ENCODE assay signal across 17 cellular contexts in genomic region chr4:47852121-47852520, GRCh38. TPM values are rescaled to one million over a fixed set of nuclear protein-coding genes. Genes with fewer than 3 reads are reported as not detected.
DNase-seq lines count a peak whose midpoint lies in the region; ATAC-seq and TF ChIP-seq lines count a peak whose summit lies in the region.
"Had no signal": no experiment of that assay in that cellular context is flagged by ENCODE, and none has a peak within 500 bp of the region (broad histone marks: within the 10 kb centered on the region; RNA-seq: fewer than 3 reads in every experiment).

No MANE protein-coding gene starts in this region.

- H3K27me3 ChIP-seq in A673 (replicated peaks; ENCODE audit: insufficient read depth, low read depth, low read length, poor library complexity) (no peaks in the 10 kb centered on the region), Karpas-422 (ENCODE audit: low read length) (no peaks in the 10 kb centered on the region), mesenchymal stem cell (ENCODE audit: control insufficient read depth in 1 of 2, insufficient read depth in 1 of 2, low read length in 2 of 2) (no peaks in the 10 kb centered on the region)
- no peaks in the 10 kb centered on the region for H3K27me3 ChIP-seq in CD4-positive, alpha-beta T cell (ENCODE audit: control insufficient read depth, insufficient read depth, low read length)
- H3K27me3 ChIP-seq: ascending aorta, ovary had no signal

- no TSS peak for BruUV-seq in A673 (replicated peaks; lab: Mats Ljungman, UMichigan)

- H3K14ac ChIP-seq in mesenchymal stem cell (ENCODE audit: low read length in 2 of 2), result no peak overlapping the region

- no peak overlapping the region for H2BK15ac ChIP-seq in mesenchymal stem cell (ENCODE audit: low read depth, poor library complexity, severe bottlenecking)

- no peak for TF ChIP-seq CTCF in A673 (conservative IDR thresholded peaks at IDR 0.05; ENCODE audit: low read depth, low read length)
- TF ChIP-seq CTCF in CD4-positive, alpha-beta T cell (IDR thresholded peaks at IDR 0.05), result no peak

- H2AK5ac ChIP-seq in mesenchymal stem cell (ENCODE audit: low read length, severe bottlenecking), result no peak overlapping the region

- intact Hi-C loops in A673 (cut with micrococcal nuclease; ENCODE audit: unreplicated experiment), result no loop called here
- intact Hi-C loops in CD4-positive, alpha-beta T cell (cut with DNase I, micrococcal nuclease), result no loop called here

- peaks cover 72% of the 10 kb centered on the region for H3K36me3 Mint-ChIP-seq in CD4-positive, alpha-beta T cell (ENCODE audit: low read depth)

- no peaks in the 10 kb centered on the region for H3K9me2 ChIP-seq in Karpas-422 (replicated peaks; ENCODE audit: insufficient read depth, low read length)

- no peak overlapping the region for H4K91ac ChIP-seq in mesenchymal stem cell (ENCODE audit: low read length)

- H3K9me3 ChIP-seq in A673 (ENCODE audit: low read depth, low read length, poor library complexity, severe bottlenecking) (no peaks in the 10 kb centered on the region), Karpas-422 (ENCODE audit: low read length) (no peaks in the 10 kb centered on the region; the same call in 1 of the 2 replicates), mesenchymal stem cell (ENCODE audit: control insufficient read depth, low read length) (no peaks in the 10 kb centered on the region)
- no peaks in the 10 kb centered on the region for H3K9me3 ChIP-seq in CD4-positive, alpha-beta T cell (ENCODE audit: control insufficient read depth, low read length)
- H3K9me3 ChIP-seq: ascending aorta, ovary had no signal

- H3K27ac ChIP-seq in A673 (ENCODE audit: low read depth, low read length, poor library complexity, severe bottlenecking) (no peak overlapping the region), Karpas-422 (ENCODE audit: low read length) (no peak overlapping the region), mesenchymal stem cell (ENCODE audit: low read length, poor library complexity, severe bottlenecking) (no peak overlapping the region)
- no peak overlapping the region for H3K27ac ChIP-seq in CD4-positive, alpha-beta T cell (ENCODE audit: low read depth, low read length)
- H3K27ac ChIP-seq: ascending aorta, ovary had no signal

- H3K4me1 ChIP-seq in A673 (ENCODE audit: insufficient read depth, low read length, poor library complexity, severe bottlenecking) (no peaks in the 10 kb centered on the region), Karpas-422 (ENCODE audit: low read length) (peaks cover 17% of the 10 kb centered on the region), mesenchymal stem cell (ENCODE audit: control insufficient read depth, insufficient read depth, low read depth, low read length) (no peaks in the 10 kb centered on the region)
- H3K4me1 ChIP-seq: ascending aorta had no signal

- no peak overlapping the region for H2BK120ac ChIP-seq in mesenchymal stem cell (ENCODE audit: low read depth, low read length)

- no peaks in the 10 kb centered on the region for H3K36me3 ChIP-seq in A673 (ENCODE audit: insufficient read depth, low read length, poor library complexity, severe bottlenecking)
- peaks cover 89% of the 10 kb centered on the region for H3K36me3 ChIP-seq in Karpas-422 (ENCODE audit: insufficient read depth, low read length)
- H3K36me3 ChIP-seq in mesenchymal stem cell (ENCODE audit: control insufficient read depth in 1 of 2, insufficient read depth in 2 of 2, low read depth in 1 of 2, low read length in 2 of 2), result peaks cover 0 to 42% of the 10 kb centered on the region in 2 experiments
- H3K36me3 ChIP-seq: ovary had no signal

- no peak overlapping the region for H3K4ac ChIP-seq in mesenchymal stem cell (ENCODE audit: low read depth in 1 of 2, low read length in 2 of 2)

- no peak overlapping the region for H4K8ac ChIP-seq in mesenchymal stem cell (ENCODE audit: low read length)

- CTCF ChIA-PET in A673 (lab: Charles Lee), result no interaction called here
- CTCF ChIA-PET in CD4-positive, alpha-beta T cell (lab: Charles Lee), result no interaction called here

- no peaks in the 10 kb centered on the region for H3K27me3 Mint-ChIP-seq in CD4-positive, alpha-beta T cell

- DNase-seq in A673 (ENCODE audit: low spot score) (peak; percentile 28), Karpas-422 (peak; percentile 46), dermis blood vessel endothelial cell (peak; percentile 71), mesenchymal stem cell (peak; percentile 44), NCI-H2227 (lab: John Stamatoyannopoulos, UW; ENCODE audit: unreplicated experiment) (no peak), SHP77 treated with DMSO at 0.1 percent for 48 hours (lab: John Stamatoyannopoulos, UW) (no peak), NCI-H526 (lab: John Stamatoyannopoulos, UW) (no peak)
- DNase-seq in CD4-positive, alpha-beta T cell, result no peak
- DNase-seq: DMS79 treated with DMSO at 0.1 percent for 48 hours; mesendoderm; NCI-H2227 treated with DMSO at 0.1 percent for 48 hours; ovary; stimulated activated CD4-positive, alpha-beta T cell treated with anti-CD3 and anti-CD28 coated beads, Interleukin-1b, Interleukin-23, amount 100 ng/mL, for 48 hours had no signal

- peaks cover 36% of the 10 kb centered on the region for H3K79me2 ChIP-seq in Karpas-422 (ENCODE audit: low read length)

- no peak overlapping the region for H3K27ac Mint-ChIP-seq in CD4-positive, alpha-beta T cell
- H3K27ac Mint-ChIP-seq: activated T-helper 1 cell treated with anti-CD3 and anti-CD28 coated beads, Interleukin-12 subunit alpha, Interleukin-12 subunit beta, Interleukin-2, Interleukin-4 antibody, amounts not matched to agents 30 ng/mL and 10 ng/mL and 1 ng/mL, durations not matched to agents 14 hours and 24 hours and 36 hours; T-helper 1 cell treated with Interleukin-12 subunit alpha and Interleukin-12 subunit beta and Interleukin-4 antibody, amounts not matched to agents 30 μg/mL and 1 μg/mL, for 36 hours had no signal

- no peak for ATAC-seq in CD4-positive, alpha-beta T cell (ENCODE audit: poor library complexity)
- ATAC-seq: Panc1 had no signal

- H3K9me3 Mint-ChIP-seq in CD4-positive, alpha-beta T cell, result no peaks in the 10 kb centered on the region
- H3K9me3 Mint-ChIP-seq: activated T-helper 1 cell treated with anti-CD3 and anti-CD28 coated beads, Interleukin-12 subunit alpha, Interleukin-12 subunit beta, Interleukin-2, Interleukin-4 antibody, amounts not matched to agents 30 ng/mL and 10 ng/mL and 1 ng/mL, durations not matched to agents 14 hours and 24 hours and 36 hours; T-helper 1 cell treated with Interleukin-12 subunit alpha and Interleukin-12 subunit beta and Interleukin-4 antibody, amounts not matched to agents 30 μg/mL and 1 μg/mL, for 36 hours had no signal

- H3K4me3 ChIP-seq in A673 (ENCODE audit: low read depth, low read length, poor library complexity, severe bottlenecking) (no peak overlapping the region), Karpas-422 (ENCODE audit: low read length) (no peak overlapping the region), mesenchymal stem cell (ENCODE audit: insufficient read depth in 1 of 2, low read depth in 1 of 2, low read length in 2 of 2) (no peak overlapping the region)
- H3K4me3 ChIP-seq: ascending aorta, ovary had no signal

- no peaks in the 10 kb centered on the region for H3K4me1 Mint-ChIP-seq in CD4-positive, alpha-beta T cell (ENCODE audit: low read depth)

- 56% methylated on average over 1 of the region's 1 CpG for WGBS in mesenchymal stem cell

- no peak overlapping the region for H2BK5ac ChIP-seq in mesenchymal stem cell (ENCODE audit: low read depth, low read length, poor library complexity, severe bottlenecking)

- H3K9ac ChIP-seq in Karpas-422 (ENCODE audit: low read length) (no peak overlapping the region), mesenchymal stem cell (ENCODE audit: low read length) (no peak overlapping the region)

- no peak overlapping the region for H3K4me3 Mint-ChIP-seq in CD4-positive, alpha-beta T cell
- H3K4me3 Mint-ChIP-seq: activated T-helper 1 cell treated with anti-CD3 and anti-CD28 coated beads, Interleukin-12 subunit alpha, Interleukin-12 subunit beta, Interleukin-2, Interleukin-4 antibody, amounts not matched to agents 30 ng/mL and 10 ng/mL and 1 ng/mL, durations not matched to agents 14 hours and 24 hours and 36 hours; T-helper 1 cell treated with Interleukin-12 subunit alpha and Interleukin-12 subunit beta and Interleukin-4 antibody, amounts not matched to agents 30 μg/mL and 1 μg/mL, for 36 hours had no signal

- H3K79me1 ChIP-seq in mesenchymal stem cell (replicated peaks; ENCODE audit: low read length, poor library complexity, severe bottlenecking), result no peaks in the 10 kb centered on the region

- no peak overlapping the region for H3K18ac ChIP-seq in mesenchymal stem cell (ENCODE audit: low read depth in 1 of 2, low read length in 2 of 2)

- H3K23ac ChIP-seq in mesenchymal stem cell (ENCODE audit: low read length in 2 of 2), result no peak overlapping the region

- H3K4me2 ChIP-seq in Karpas-422 (ENCODE audit: low read depth, low read length, poor library complexity, severe bottlenecking) (no peak overlapping the region), mesenchymal stem cell (ENCODE audit: low read length, poor library complexity, severe bottlenecking) (no peak overlapping the region)

- no peaks in the 10 kb centered on the region for H4K20me1 ChIP-seq in Karpas-422 (ENCODE audit: insufficient read depth, low read depth, low read length)

- POLR2A ChIA-PET in A673 (lab: Charles Lee; ENCODE audit: low non-redundant PET), result interaction anchor here (0.6 kb wide), 1 partner anchor 7 kb away, joined by 8 read pairs; no protein-coding TSS in a partner anchor
- POLR2A ChIA-PET in CD4-positive, alpha-beta T cell (lab: Charles Lee), result no interaction called here

- H2BK12ac ChIP-seq in mesenchymal stem cell (ENCODE audit: low read length in 2 of 2), result no peak overlapping the region

- H2AFZ ChIP-seq in Karpas-422 (ENCODE audit: low read length) (no peak overlapping the region), mesenchymal stem cell (ENCODE audit: low read depth, low read length) (no peak overlapping the region)

RNA-seq across cellular contexts. Expression of gene CORIN, which starts 14.3 kb away (rescaled TPM):
- 0.26 TPM in 1 of 2 replicates, not detected in the other for total RNA-seq in A673 (2021)
- 1.9 and 2.8 TPM in 2 replicates for total RNA-seq in Karpas-422 (2014; rRNA removed; shearing (Covaris generic); ENCODE audit: low replicate concordance)
- total RNA-seq in dermis blood vessel endothelial cell, result 0.28 and 0.51 TPM in 2 replicates
- 0.29 TPM for polyA plus RNA-seq in mesenchymal stem cell (2013, experiment 1 of 2)
- 0.32 TPM for polyA plus RNA-seq in mesenchymal stem cell (2013, experiment 2 of 2)
- total RNA-seq in CD4-positive, alpha-beta T cell, result under 1 TPM in 1 of 2 experiments, not detected in 1; 0.14 TPM
- total RNA-seq: activated T-helper 1 cell treated with anti-CD3 and anti-CD28 coated beads, Interleukin-12 subunit alpha, Interleukin-12 subunit beta, Interleukin-2, Interleukin-4 antibody, amounts not matched to agents 30 ng/mL and 10 ng/mL and 1 ng/mL, durations not matched to agents 14 hours and 24 hours and 36 hours; ascending aorta had no signal

Comparison
In these comparisons a context has a peak if more than half of its experiments do, and no peak if none do; other contexts are left out.
1. DNase-seq: peak in A673 (single experiment), Karpas-422 (single experiment), dermis blood vessel endothelial cell (single experiment) and mesenchymal stem cell (single experiment); none in NCI-H2227 (single experiment), SHP77 treated with DMSO at 0.1 percent for 48 hours (single experiment), NCI-H526 (0 of 2) and CD4-positive, alpha-beta T cell (0 of 10).